ENCODE assay signal across 1 cellular context in genomic region chr2:73868204-73868978, GRCh38.
TF ChIP-seq lines count a peak whose summit lies in the region.

No MANE protein-coding gene starts in this region.

TF ChIP-seq in GM23338, 12 proteins besides CTCF, POLR2A, EP300 and RAD21 (continued from another document):
- TF ChIP-seq, protein P1, sequence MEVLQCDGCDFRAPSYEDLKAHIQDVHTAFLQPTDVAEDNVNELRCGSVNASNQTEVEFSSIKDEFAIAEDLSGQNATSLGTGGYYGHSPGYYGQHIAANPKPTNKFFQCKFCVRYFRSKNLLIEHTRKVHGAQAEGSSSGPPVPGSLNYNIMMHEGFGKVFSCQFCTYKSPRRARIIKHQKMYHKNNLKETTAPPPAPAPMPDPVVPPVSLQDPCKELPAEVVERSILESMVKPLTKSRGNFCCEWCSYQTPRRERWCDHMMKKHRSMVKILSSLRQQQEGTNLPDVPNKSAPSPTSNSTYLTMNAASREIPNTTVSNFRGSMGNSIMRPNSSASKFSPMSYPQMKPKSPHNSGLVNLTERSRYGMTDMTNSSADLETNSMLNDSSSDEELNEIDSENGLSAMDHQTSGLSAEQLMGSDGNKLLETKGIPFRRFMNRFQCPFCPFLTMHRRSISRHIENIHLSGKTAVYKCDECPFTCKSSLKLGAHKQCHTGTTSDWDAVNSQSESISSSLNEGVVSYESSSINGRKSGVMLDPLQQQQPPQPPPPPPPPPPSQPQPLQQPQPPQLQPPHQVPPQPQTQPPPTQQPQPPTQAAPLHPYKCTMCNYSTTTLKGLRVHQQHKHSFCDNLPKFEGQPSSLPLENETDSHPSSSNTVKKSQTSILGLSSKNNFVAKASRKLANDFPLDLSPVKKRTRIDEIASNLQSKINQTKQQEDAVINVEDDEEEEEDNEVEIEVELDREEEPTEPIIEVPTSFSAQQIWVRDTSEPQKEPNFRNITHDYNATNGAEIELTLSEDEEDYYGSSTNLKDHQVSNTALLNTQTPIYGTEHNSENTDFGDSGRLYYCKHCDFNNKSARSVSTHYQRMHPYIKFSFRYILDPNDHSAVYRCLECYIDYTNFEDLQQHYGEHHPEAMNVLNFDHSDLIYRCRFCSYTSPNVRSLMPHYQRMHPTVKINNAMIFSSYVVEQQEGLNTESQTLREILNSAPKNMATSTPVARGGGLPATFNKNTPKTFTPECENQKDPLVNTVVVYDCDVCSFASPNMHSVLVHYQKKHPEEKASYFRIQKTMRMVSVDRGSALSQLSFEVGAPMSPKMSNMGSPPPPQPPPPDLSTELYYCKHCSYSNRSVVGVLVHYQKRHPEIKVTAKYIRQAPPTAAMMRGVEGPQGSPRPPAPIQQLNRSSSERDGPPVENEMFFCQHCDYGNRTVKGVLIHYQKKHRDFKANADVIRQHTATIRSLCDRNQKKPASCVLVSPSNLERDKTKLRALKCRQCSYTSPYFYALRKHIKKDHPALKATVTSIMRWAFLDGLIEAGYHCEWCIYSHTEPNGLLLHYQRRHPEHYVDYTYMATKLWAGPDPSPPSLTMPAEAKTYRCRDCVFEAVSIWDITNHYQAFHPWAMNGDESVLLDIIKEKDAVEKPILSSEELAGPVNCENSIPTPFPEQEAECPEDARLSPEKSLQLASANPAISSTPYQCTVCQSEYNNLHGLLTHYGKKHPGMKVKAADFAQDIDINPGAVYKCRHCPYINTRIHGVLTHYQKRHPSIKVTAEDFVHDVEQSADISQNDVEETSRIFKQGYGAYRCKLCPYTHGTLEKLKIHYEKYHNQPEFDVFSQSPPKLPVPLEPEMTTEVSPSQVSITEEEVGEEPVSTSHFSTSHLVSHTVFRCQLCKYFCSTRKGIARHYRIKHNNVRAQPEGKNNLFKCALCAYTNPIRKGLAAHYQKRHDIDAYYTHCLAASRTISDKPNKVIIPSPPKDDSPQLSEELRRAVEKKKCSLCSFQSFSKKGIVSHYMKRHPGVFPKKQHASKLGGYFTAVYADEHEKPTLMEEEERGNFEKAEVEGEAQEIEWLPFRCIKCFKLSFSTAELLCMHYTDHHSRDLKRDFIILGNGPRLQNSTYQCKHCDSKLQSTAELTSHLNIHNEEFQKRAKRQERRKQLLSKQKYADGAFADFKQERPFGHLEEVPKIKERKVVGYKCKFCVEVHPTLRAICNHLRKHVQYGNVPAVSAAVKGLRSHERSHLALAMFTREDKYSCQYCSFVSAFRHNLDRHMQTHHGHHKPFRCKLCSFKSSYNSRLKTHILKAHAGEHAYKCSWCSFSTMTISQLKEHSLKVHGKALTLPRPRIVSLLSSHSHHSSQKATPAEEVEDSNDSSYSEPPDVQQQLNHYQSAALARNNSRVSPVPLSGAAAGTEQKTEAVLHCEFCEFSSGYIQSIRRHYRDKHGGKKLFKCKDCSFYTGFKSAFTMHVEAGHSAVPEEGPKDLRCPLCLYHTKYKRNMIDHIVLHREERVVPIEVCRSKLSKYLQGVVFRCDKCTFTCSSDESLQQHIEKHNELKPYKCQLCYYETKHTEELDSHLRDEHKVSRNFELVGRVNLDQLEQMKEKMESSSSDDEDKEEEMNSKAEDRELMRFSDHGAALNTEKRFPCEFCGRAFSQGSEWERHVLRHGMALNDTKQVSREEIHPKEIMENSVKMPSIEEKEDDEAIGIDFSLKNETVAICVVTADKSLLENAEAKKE (CRISPR knock-in tag; IDR thresholded peaks at IDR 0.05) = no peak
- no peak for TF ChIP-seq ZNF331 (CRISPR knock-in tag; IDR thresholded peaks at IDR 0.05; ENCODE audit: low read depth)
- TF ChIP-seq REST (IDR thresholded peaks at IDR 0.05; ENCODE audit: unreplicated experiment) = no peak
- TF ChIP-seq ETS1 (IDR thresholded peaks at IDR 0.05) = no peak
- no peak for TF ChIP-seq JUNB (IDR thresholded peaks at IDR 0.05; ENCODE audit: unreplicated experiment)
- TF ChIP-seq ZNF114 (CRISPR knock-in tag; IDR thresholded peaks at IDR 0.05) = no peak
- no peak for TF ChIP-seq NANOG (IDR thresholded peaks at IDR 0.05; ENCODE audit: borderline replicate concordance)
- TF ChIP-seq STAT1 (IDR thresholded peaks at IDR 0.05; ENCODE audit: unreplicated experiment) = no peak
